ENCODE assay signal across 12 cellular contexts in the genomic region with DNA sequence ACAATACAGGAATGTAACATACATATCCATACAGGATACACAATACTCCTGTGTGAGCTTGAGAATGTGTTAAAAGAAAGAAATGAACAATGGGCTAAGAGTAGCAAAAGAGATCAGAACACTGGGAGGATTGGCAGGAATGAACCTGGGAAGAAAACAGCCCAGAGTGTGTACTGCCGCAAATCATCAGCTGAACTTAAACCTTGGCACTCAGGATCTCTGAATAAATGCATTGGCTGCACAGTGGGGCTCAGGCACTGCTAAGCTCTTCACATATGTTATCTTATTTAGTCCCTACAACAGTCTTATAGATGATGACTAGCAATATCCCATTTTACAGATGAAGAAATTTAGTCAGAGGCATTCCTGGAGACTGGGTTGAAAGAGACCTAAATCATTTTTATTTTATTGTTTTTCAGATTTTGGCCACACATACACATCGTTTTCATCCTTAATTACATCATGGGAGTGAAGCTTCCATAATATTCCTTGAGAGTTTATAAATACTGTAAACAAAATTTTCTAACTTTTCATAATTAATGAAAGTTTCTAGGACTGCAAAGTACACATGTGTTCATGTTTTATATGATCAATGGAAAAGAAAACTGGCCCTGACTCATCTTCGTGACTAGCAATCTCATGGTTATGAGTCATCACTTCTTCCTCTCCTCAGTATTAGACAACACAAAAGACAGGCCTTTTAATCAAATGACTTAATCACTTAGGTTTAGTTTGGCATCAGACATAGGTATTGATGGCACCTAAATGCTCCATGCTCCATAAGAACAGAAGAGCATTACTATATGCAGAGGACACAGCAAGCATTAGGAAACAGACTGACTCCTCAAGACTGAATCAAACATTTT. TPM values are rescaled to one million over a fixed set of nuclear protein-coding genes. Genes with fewer than 3 reads are reported as not detected.
DNase-seq lines count a peak whose midpoint lies in the region; ATAC-seq, FAIRE-seq and TF ChIP-seq lines count a peak whose summit lies in the region.
"Had no signal": no experiment of that assay in that cellular context is flagged by ENCODE, and none has a peak within 500 bp of the region (broad histone marks: within the 10 kb centered on the region; RNA-seq: fewer than 3 reads in every experiment).

No MANE protein-coding gene starts in this region.

- H3K4me3 Mint-ChIP-seq in activated CD4-positive, alpha-beta T cell treated with anti-CD3 and anti-CD28 coated beads for 36 hours = no peak overlapping the region
- no peak overlapping the region for H3K4me3 Mint-ChIP-seq in CD4-positive, alpha-beta T cell
- H3K4me3 Mint-ChIP-seq: CD4-positive, alpha-beta memory T cell; type B pancreatic cell had no signal

- peak overlapping the region; percentile 12 for H3K4me2 ChIP-seq in endothelial cell of umbilical vein (ENCODE audit: insufficient read depth, low read length)

- H3K27ac Mint-ChIP-seq in activated CD4-positive, alpha-beta T cell treated with anti-CD3 and anti-CD28 coated beads for 36 hours = no peak overlapping the region
- H3K27ac Mint-ChIP-seq in CD4-positive, alpha-beta T cell = no peak overlapping the region
- H3K27ac Mint-ChIP-seq: CD4-positive, alpha-beta memory T cell; type B pancreatic cell had no signal

- no peaks in the 10 kb centered on the region for H3K9me1 ChIP-seq in endothelial cell of umbilical vein (replicated peaks; ENCODE audit: control insufficient read depth, extremely low read depth, insufficient read depth, low read length)

- H3K9ac ChIP-seq in endothelial cell of umbilical vein (replicated peaks; ENCODE audit: extremely low read depth, insufficient read depth, low read length) = no peak overlapping the region

- H3K9me3 Mint-ChIP-seq in activated CD4-positive, alpha-beta T cell treated with anti-CD3 and anti-CD28 coated beads for 36 hours (ENCODE audit: low read depth) = peaks cover 9% of the 10 kb centered on the region
- H3K9me3 Mint-ChIP-seq in CD4-positive, alpha-beta T cell = peaks cover 2% of the 10 kb centered on the region
- H3K9me3 Mint-ChIP-seq: type B pancreatic cell had no signal

- intact Hi-C loops in activated CD4-positive, alpha-beta T cell treated with anti-CD3 and anti-CD28 coated beads for 36 hours (cut with DNase I, micrococcal nuclease) = no loop called here
- intact Hi-C loops in endothelial cell of umbilical vein (cut with micrococcal nuclease) = loop anchor here (5.0 kb wide), 1 partner anchor 161 kb away; no protein-coding TSS in a partner anchor
- intact Hi-C loops in CD4-positive, alpha-beta T cell (cut with DNase I, micrococcal nuclease) = no loop called here

- H4K20me1 ChIP-seq in endothelial cell of umbilical vein (replicated peaks; ENCODE audit: control insufficient read depth, extremely low read depth, insufficient read depth, low read length) = no peaks in the 10 kb centered on the region

- CTCF ChIA-PET in activated CD4-positive, alpha-beta T cell treated with anti-CD3 and anti-CD28 coated beads for 36 hours (lab: Charles Lee) = no interaction called here
- CTCF ChIA-PET in endothelial cell of umbilical vein (lab: Charles Lee) = no interaction called here
- CTCF ChIA-PET in CD4-positive, alpha-beta T cell (lab: Charles Lee) = no interaction called here

- H3K27ac ChIP-seq in endothelial cell of umbilical vein (ENCODE audit: insufficient read depth, low read depth, low read length) = peak overlapping the region; percentile 63
- no peak overlapping the region for H3K27ac ChIP-seq in CD4-positive, alpha-beta T cell (ENCODE audit: low read depth, low read length)

- no peak for TF ChIP-seq POLR2A in endothelial cell of umbilical vein (IDR thresholded peaks at IDR 0.05; ENCODE audit: low read depth, low read length)

- no peaks in the 10 kb centered on the region for H3K27me3 ChIP-seq in endothelial cell of umbilical vein (ENCODE audit: control insufficient read depth in 2 of 2, insufficient read depth in 2 of 2, low read length in 2 of 2)
- no peaks in the 10 kb centered on the region for H3K27me3 ChIP-seq in CD4-positive, alpha-beta T cell (ENCODE audit: control insufficient read depth, insufficient read depth, low read length)

- H3K79me2 ChIP-seq in endothelial cell of umbilical vein (ENCODE audit: control insufficient read depth, insufficient read depth, low read length) = no peaks in the 10 kb centered on the region

- BruUV-seq in endothelial cell of umbilical vein (replicated peaks; lab: Mats Ljungman, UMichigan) = no TSS peak

- no peaks in the 10 kb centered on the region for H3K9me3 ChIP-seq in endothelial cell of umbilical vein (replicated peaks; ENCODE audit: control insufficient read depth, insufficient read depth, low read length)
- H3K9me3 ChIP-seq in CD4-positive, alpha-beta T cell (ENCODE audit: control insufficient read depth, low read length) = no peaks in the 10 kb centered on the region

- no peak overlapping the region for H2AFZ ChIP-seq in endothelial cell of umbilical vein (ENCODE audit: low read depth, low read length)

- POLR2A ChIA-PET in activated CD4-positive, alpha-beta T cell treated with anti-CD3 and anti-CD28 coated beads for 36 hours (lab: Charles Lee) = no interaction called here
- POLR2A ChIA-PET in endothelial cell of umbilical vein (lab: Charles Lee) = no interaction called here
- POLR2A ChIA-PET in CD4-positive, alpha-beta T cell (lab: Charles Lee) = no interaction called here

- no peaks in the 10 kb centered on the region for H3K36me3 Mint-ChIP-seq in activated CD4-positive, alpha-beta T cell treated with anti-CD3 and anti-CD28 coated beads for 36 hours (ENCODE audit: low read depth)
- H3K36me3 Mint-ChIP-seq in CD4-positive, alpha-beta T cell (ENCODE audit: low read depth) = no peaks in the 10 kb centered on the region
- H3K36me3 Mint-ChIP-seq: CD4-positive, alpha-beta memory T cell; type B pancreatic cell had no signal

- no peak for FAIRE-seq in endothelial cell of umbilical vein (lab: Jason Lieb, UNC)

- H3K4me1 Mint-ChIP-seq in activated CD4-positive, alpha-beta T cell treated with anti-CD3 and anti-CD28 coated beads for 36 hours = no peaks in the 10 kb centered on the region
- no peaks in the 10 kb centered on the region for H3K4me1 Mint-ChIP-seq in CD4-positive, alpha-beta T cell (ENCODE audit: low read depth)
- H3K4me1 Mint-ChIP-seq: CD4-positive, alpha-beta memory T cell had no signal

- dilution Hi-C loops in endothelial cell of umbilical vein (cut with MboI; ENCODE audit: extremely low pct_ligation_motif_present, low sequenced_read_pairs) = no loop called here

- H3K4me3 ChIP-seq in endothelial cell of umbilical vein (replicated peaks in 1 of 3; ENCODE audit: insufficient read depth in 1 of 3, low read depth in 1 of 3, low read length in 3 of 3) = no peak overlapping the region

- no peak for DNase-seq in activated CD4-positive, alpha-beta T cell treated with anti-CD3 and anti-CD28 coated beads for 36 hours
- DNase-seq in activated CD4-positive, alpha-beta T cell treated with anti-CD3 and anti-CD28 coated beads, Interleukin-2, amount 50 U/mL, for 4 hours = no peak
- peak; percentile 42 for DNase-seq in NCI-H460 (ENCODE audit: extremely low read depth, low read depth)
- peak; percentile 89 for DNase-seq in endothelial cell of umbilical vein (ENCODE audit: low read depth, low spot score)
- no peak for DNase-seq in CD4-positive, alpha-beta T cell
- DNase-seq in HK-2 (ENCODE audit: unreplicated experiment) = no peak
- no peak for DNase-seq in activated CD4-positive, alpha-beta T cell treated with anti-CD3 and anti-CD28 coated beads, Interleukin-2, amount 50 U/mL, for 48 hours
- DNase-seq: activated gamma-delta T cell; CD4-positive, alpha-beta memory T cell; NCI-H510A treated with DMSO at 0.1 percent for 48 hours had no signal

- no peak for TF ChIP-seq CTCF in endothelial cell of umbilical vein (IDR thresholded peaks at IDR 0.05; ENCODE audit: extremely low read depth in 1 of 2, insufficient read depth in 1 of 2, low read depth in 1 of 2, low read length in 2 of 2)
- no peak for TF ChIP-seq CTCF in CD4-positive, alpha-beta T cell (IDR thresholded peaks at IDR 0.05)

- H3K4me1 ChIP-seq in endothelial cell of umbilical vein (ENCODE audit: control insufficient read depth, extremely low read depth, insufficient read depth, low read length) = peaks cover 14% of the 10 kb centered on the region

- no peaks in the 10 kb centered on the region for H3K27me3 Mint-ChIP-seq in activated CD4-positive, alpha-beta T cell treated with anti-CD3 and anti-CD28 coated beads for 36 hours
- no peaks in the 10 kb centered on the region for H3K27me3 Mint-ChIP-seq in CD4-positive, alpha-beta T cell
- H3K27me3 Mint-ChIP-seq: CD4-positive, alpha-beta memory T cell had no signal

- no peaks in the 10 kb centered on the region for H3K36me3 ChIP-seq in endothelial cell of umbilical vein (ENCODE audit: control insufficient read depth in 2 of 2, extremely low read depth in 1 of 2, insufficient read depth in 2 of 2, low read length in 2 of 2)

- peak; percentile 36 for ATAC-seq in activated CD4-positive, alpha-beta T cell treated with anti-CD3 and anti-CD28 coated beads for 36 hours
- ATAC-seq in CD4-positive, alpha-beta T cell (ENCODE audit: poor library complexity) = no peak
- ATAC-seq in GM19324 (IDR thresholded peaks at IDR 0.05; ENCODE audit: low FRiP score, unreplicated experiment) = no peak

TF ChIP-seq in endothelial cell of umbilical vein, 7 proteins besides CTCF, POLR2A, EP300 and RAD21:
- TF ChIP-seq JUN (IDR thresholded peaks at IDR 0.05; ENCODE audit: borderline replicate concordance, insufficient read depth, insufficient read length, low read depth) = peak; percentile 99
- no peak for TF ChIP-seq POLR2AphosphoS5 (IDR thresholded peaks at IDR 0.05; ENCODE audit: insufficient read depth, low read depth, low read length)
- TF ChIP-seq GATA2 (IDR thresholded peaks at IDR 0.05; ENCODE audit: insufficient read depth, insufficient read length, low read depth, low read length) = peak; percentile 15
- TF ChIP-seq FOS (IDR thresholded peaks at IDR 0.05; ENCODE audit: borderline replicate concordance, insufficient read depth, low read length) = peak; percentile 89
- TF ChIP-seq MYC (IDR thresholded peaks at IDR 0.05; ENCODE audit: low read depth, low read length) = no peak

RNA-seq across cellular contexts. Expression of a gene that starts 59.2 kb away (rescaled TPM):
- total RNA-seq in activated CD4-positive, alpha-beta T cell treated with anti-CD3 and anti-CD28 coated beads for 36 hours = not detected
- 0.84 and 1.8 TPM in 2 replicates for total RNA-seq in NCI-H460 (2014; rRNA removed; shearing (Covaris generic))
- 0.11 TPM in 1 of 2 replicates, not detected in the other for polyA plus RNA-seq in NCI-H460 (2014; cell fraction: nucleus; rRNA removed)
- not detected in 2 replicates for total RNA-seq in endothelial cell of umbilical vein
- 0.05 and 0.06 TPM in 2 replicates for polyA plus RNA-seq in endothelial cell of umbilical vein
- polyA plus RNA-seq in endothelial cell of umbilical vein (2011; cell fraction: cytosol; rRNA removed) = 0.07 and 0.10 TPM in 2 replicates
- polyA plus RNA-seq in endothelial cell of umbilical vein (2011; cell fraction: nucleus; rRNA removed) = 0.15 and 0.29 TPM in 2 replicates
- not detected in 2 replicates for polyA plus RNA-seq in endothelial cell of umbilical vein (2012)
- 1.3 and 1.4 TPM in 2 replicates for polyA minus RNA-seq in endothelial cell of umbilical vein
- polyA minus RNA-seq in endothelial cell of umbilical vein (2011; cell fraction: cytosol; rRNA and poly(A)+ RNA removed) = not detected
- 0.19 and 0.48 TPM in 2 replicates for polyA minus RNA-seq in endothelial cell of umbilical vein (2011; cell fraction: nucleus; rRNA and poly(A)+ RNA removed)
- total RNA-seq in CD4-positive, alpha-beta T cell = not detected
- total RNA-seq: CD4-positive, alpha-beta memory T cell had no signal
- polyA plus RNA-seq: CD4-positive, alpha-beta memory T cell had no signal

Comparison
In these comparisons a context has a peak if more than half of its experiments do, and no peak if none do; other contexts are left out.
1. DNase-seq: peak in NCI-H460 (single experiment) and endothelial cell of umbilical vein (single experiment); none in activated CD4-positive, alpha-beta T cell treated with anti-CD3 and anti-CD28 coated beads for 36 hours (single experiment), activated CD4-positive, alpha-beta T cell treated with anti-CD3 and anti-CD28 coated beads, Interleukin-2, amount 50 U/mL, for 4 hours (0 of 2), CD4-positive, alpha-beta T cell (0 of 10), HK-2 (single experiment) and activated CD4-positive, alpha-beta T cell treated with anti-CD3 and anti-CD28 coated beads, Interleukin-2, amount 50 U/mL, for 48 hours (0 of 2).